23 cellular contexts compared by ENCODE assay signal in genomic region chr13:74193391-74193790, GRCh38. TPM values are rescaled to one million over a fixed set of nuclear protein-coding genes. Genes with fewer than 3 reads are reported as not detected.
DNase-seq lines count a peak whose midpoint lies in the region; ATAC-seq, FAIRE-seq and TF ChIP-seq lines count a peak whose summit lies in the region.
"Had no signal": no experiment of that assay in that cellular context is flagged by ENCODE, and none has a peak within 500 bp of the region (broad histone marks: within the 10 kb centered on the region; RNA-seq: fewer than 3 reads in every experiment).

No MANE protein-coding gene starts in this region.

- peak; percentile 57 for FAIRE-seq in endothelial cell of umbilical vein (lab: Jason Lieb, UNC)
- FAIRE-seq: GM12878, K562 had no signal

- peaks cover 8% of the 10 kb centered on the region for H3K4me1 ChIP-seq in CD4-positive, CD25-positive, alpha-beta regulatory T cell (ENCODE audit: control insufficient read depth, insufficient read depth, low read length, poor library complexity, severe bottlenecking)
- H3K4me1 ChIP-seq in endothelial cell of umbilical vein (ENCODE audit: control insufficient read depth, extremely low read depth, insufficient read depth, low read length) (peaks cover 19% of the 10 kb centered on the region), GM23248 (ENCODE audit: insufficient read depth) (peaks cover 12% of the 10 kb centered on the region)

- peaks cover 5% of the 10 kb centered on the region for H3K27me3 Mint-ChIP-seq in CD4-positive, CD25-positive, alpha-beta regulatory T cell
- no peaks in the 10 kb centered on the region for H3K27me3 Mint-ChIP-seq in T-cell
- H3K27me3 Mint-ChIP-seq in naive thymus-derived CD8-positive, alpha-beta T cell: peaks cover 0 to 1% (median 0%) of the 10 kb centered on the region in 5 donors
- H3K27me3 Mint-ChIP-seq: CD8-positive, alpha-beta memory T cell had no signal

- no peaks in the 10 kb centered on the region for H3K9me3 ChIP-seq in CD4-positive, CD25-positive, alpha-beta regulatory T cell (ENCODE audit: control insufficient read depth in 2 of 2, low read length in 2 of 2)
- H3K9me3 ChIP-seq in endothelial cell of umbilical vein (replicated peaks; ENCODE audit: control insufficient read depth, insufficient read depth, low read length): no peaks in the 10 kb centered on the region
- H3K9me3 ChIP-seq in GM23248 (ENCODE audit: low read depth): no peaks in the 10 kb centered on the region
- H3K9me3 ChIP-seq: BLaER1 treated with 17β-estradiol and CSF1 and Interleukin-3, amounts not matched to agents 10 nM and 100 nM had no signal

- dilution Hi-C loops in endothelial cell of umbilical vein (cut with MboI; ENCODE audit: extremely low pct_ligation_motif_present, low sequenced_read_pairs): no loop called here

- H3K27me3 ChIP-seq in CD4-positive, CD25-positive, alpha-beta regulatory T cell (ENCODE audit: control insufficient read depth, insufficient read depth, low read length): no peaks in the 10 kb centered on the region
- H3K27me3 ChIP-seq in endothelial cell of umbilical vein (ENCODE audit: control insufficient read depth in 2 of 2, insufficient read depth in 2 of 2, low read length in 2 of 2): no peaks in the 10 kb centered on the region
- H3K27me3 ChIP-seq in GM23248 (replicated peaks; ENCODE audit: insufficient read depth): no peaks in the 10 kb centered on the region
- H3K27me3 ChIP-seq: BLaER1 treated with 17β-estradiol and CSF1 and Interleukin-3, amounts not matched to agents 10 nM and 100 nM had no signal

- no peaks in the 10 kb centered on the region for H4K20me1 ChIP-seq in endothelial cell of umbilical vein (replicated peaks; ENCODE audit: control insufficient read depth, extremely low read depth, insufficient read depth, low read length)
- H4K20me1 ChIP-seq in GM23248 (ENCODE audit: insufficient read depth): no peaks in the 10 kb centered on the region
- H4K20me1 ChIP-seq: BLaER1 treated with 17β-estradiol and CSF1 and Interleukin-3, amounts not matched to agents 10 nM and 100 nM had no signal

- H3K4me2 ChIP-seq in endothelial cell of umbilical vein (ENCODE audit: insufficient read depth, low read length) (peak overlapping the region; percentile 82), GM23248 (ENCODE audit: unreplicated experiment) (no peak overlapping the region)
- H3K4me2 ChIP-seq: BLaER1 treated with 17β-estradiol and CSF1 and Interleukin-3, amounts not matched to agents 10 nM and 100 nM; GM23338 had no signal

- H3K79me2 ChIP-seq in endothelial cell of umbilical vein (ENCODE audit: control insufficient read depth, insufficient read depth, low read length): no peaks in the 10 kb centered on the region
- no peaks in the 10 kb centered on the region for H3K79me2 ChIP-seq in GM23248 (ENCODE audit: insufficient read depth)

- peak overlapping the region in 2 of 3 donors; percentile 5 to 15 for H3K27ac Mint-ChIP-seq in CD4-positive, CD25-positive, alpha-beta regulatory T cell
- peak overlapping the region; percentile 0 to 29 for H3K27ac Mint-ChIP-seq in T-cell
- H3K27ac Mint-ChIP-seq in naive thymus-derived CD8-positive, alpha-beta T cell: peak overlapping the region in 6 of 10 donors; percentile 19 to 39 (median 32)
- H3K27ac Mint-ChIP-seq: B cell; CD8-positive, alpha-beta memory T cell; GM23338; HFFc6 had no signal

- no peaks in the 10 kb centered on the region for H3K36me3 Mint-ChIP-seq in CD4-positive, CD25-positive, alpha-beta regulatory T cell
- H3K36me3 Mint-ChIP-seq in T-cell: no peaks in the 10 kb centered on the region
- no peaks in the 10 kb centered on the region for H3K36me3 Mint-ChIP-seq in naive thymus-derived CD8-positive, alpha-beta T cell
- H3K36me3 Mint-ChIP-seq: CD8-positive, alpha-beta memory T cell had no signal

- peaks cover 0 to 3% (median 0%) of the 10 kb centered on the region in 7 donors for H3K9me3 Mint-ChIP-seq in CD4-positive, CD25-positive, alpha-beta regulatory T cell
- no peaks in the 10 kb centered on the region for H3K9me3 Mint-ChIP-seq in T-cell
- no peaks in the 10 kb centered on the region for H3K9me3 Mint-ChIP-seq in naive thymus-derived CD8-positive, alpha-beta T cell
- H3K9me3 Mint-ChIP-seq: CD8-positive, alpha-beta memory T cell; GM23338; HFFc6 had no signal

- H3K27ac ChIP-seq in CD4-positive, CD25-positive, alpha-beta regulatory T cell (ENCODE audit: insufficient read depth, low read length, poor library complexity, severe bottlenecking): no peak overlapping the region
- peak overlapping the region; percentile 38 for H3K27ac ChIP-seq in endothelial cell of umbilical vein (ENCODE audit: insufficient read depth, low read depth, low read length)
- H3K27ac ChIP-seq in GM23248: no peak overlapping the region
- H3K27ac ChIP-seq: BLaER1 treated with 17β-estradiol and CSF1 and Interleukin-3, amounts not matched to agents 10 nM and 100 nM had no signal

- in situ Hi-C loops in GM23248 (cut with MboI): no loop called here

- H3F3A ChIP-seq in GM23248 (ENCODE audit: insufficient read depth): no peaks in the 10 kb centered on the region

- no peak for ATAC-seq in CD4-positive, CD25-positive, alpha-beta regulatory T cell (ENCODE audit: low read depth in 2 of 2)
- no peak for ATAC-seq in T-cell (replicated peaks in 1 of 4)
- no peak for ATAC-seq in naive thymus-derived CD8-positive, alpha-beta T cell
- ATAC-seq in GM18909 (IDR thresholded peaks at IDR 0.05; ENCODE audit: poor library complexity, unreplicated experiment): no peak
- ATAC-seq: GM12878, GM23338, HCT116, K562 had no signal

- no TSS peak for BruUV-seq in endothelial cell of umbilical vein (replicated peaks; lab: Mats Ljungman, UMichigan)

- POLR2A ChIA-PET in T-cell (lab: Charles Lee) (no interaction called here), endothelial cell of umbilical vein (lab: Charles Lee) (no interaction called here)
- POLR2A ChIA-PET in naive thymus-derived CD8-positive, alpha-beta T cell (lab: Charles Lee): no interaction called here

- H3K9me1 ChIP-seq in endothelial cell of umbilical vein (replicated peaks; ENCODE audit: control insufficient read depth, extremely low read depth, insufficient read depth, low read length): no peaks in the 10 kb centered on the region

- no peak overlapping the region for H3K9ac ChIP-seq in endothelial cell of umbilical vein (replicated peaks; ENCODE audit: extremely low read depth, insufficient read depth, low read length)
- H3K9ac ChIP-seq in GM23248: no peak overlapping the region
- H3K9ac ChIP-seq: BLaER1 treated with 17β-estradiol and CSF1 and Interleukin-3, amounts not matched to agents 10 nM and 100 nM had no signal

- H2AFZ ChIP-seq in endothelial cell of umbilical vein (ENCODE audit: low read depth, low read length): peak overlapping the region; percentile 85
- no peak overlapping the region for H2AFZ ChIP-seq in GM23248
- H2AFZ ChIP-seq: GM23338 had no signal

- WGBS in GM23248 (ENCODE audit: low coverage in 1 of 2, low lambda C conversion rate in 2 of 2, missing lambda C conversion rate in 2 of 2), 2 experiments: 96 to 100% methylated on average over 1 of the region's 1 CpG

- H3K4me1 Mint-ChIP-seq in CD4-positive, CD25-positive, alpha-beta regulatory T cell: peaks cover 9 to 31% (median 17%) of the 10 kb centered on the region in 4 donors
- peaks cover 33 to 39% (median 36%) of the 10 kb centered on the region in 3 donors for H3K4me1 Mint-ChIP-seq in T-cell
- peaks cover 17 to 39% (median 31%) of the 10 kb centered on the region in 4 donors for H3K4me1 Mint-ChIP-seq in naive thymus-derived CD8-positive, alpha-beta T cell
- H3K4me1 Mint-ChIP-seq: B cell, GM23338 had no signal

- no peak overlapping the region for H3K4me3 ChIP-seq in CD4-positive, CD25-positive, alpha-beta regulatory T cell (ENCODE audit: low read depth, low read length)
- no peak overlapping the region for H3K4me3 ChIP-seq in endothelial cell of umbilical vein (replicated peaks in 1 of 3; ENCODE audit: insufficient read depth in 1 of 3, low read depth in 1 of 3, low read length in 3 of 3)
- no peak overlapping the region for H3K4me3 ChIP-seq in GM23248
- H3K4me3 ChIP-seq: BLaER1 treated with 17β-estradiol and CSF1 and Interleukin-3, amounts not matched to agents 10 nM and 100 nM; GM12878; GM23338; K562 had no signal

- intact Hi-C loops in endothelial cell of umbilical vein (cut with micrococcal nuclease): loop anchor here (1.0 to 2.0 kb wide), 2 partner anchors 59 to 429 kb away; partner anchors contain the start of gene KLF12

- CTCF ChIA-PET in T-cell (lab: Charles Lee) (no interaction called here), endothelial cell of umbilical vein (lab: Charles Lee) (no interaction called here)

- no peak for TF ChIP-seq CTCF in endothelial cell of umbilical vein (IDR thresholded peaks at IDR 0.05; ENCODE audit: extremely low read depth in 1 of 2, insufficient read depth in 1 of 2, low read depth in 1 of 2, low read length in 2 of 2)

- TF ChIP-seq POLR2A in endothelial cell of umbilical vein (IDR thresholded peaks at IDR 0.05; ENCODE audit: low read depth, low read length): no peak

- no peaks in the 10 kb centered on the region for H3K36me3 ChIP-seq in CD4-positive, CD25-positive, alpha-beta regulatory T cell (ENCODE audit: control insufficient read depth, insufficient read depth, low read length)
- H3K36me3 ChIP-seq in endothelial cell of umbilical vein (ENCODE audit: control insufficient read depth in 2 of 2, extremely low read depth in 1 of 2, insufficient read depth in 2 of 2, low read length in 2 of 2) (no peaks in the 10 kb centered on the region), GM23248 (ENCODE audit: low read depth) (no peaks in the 10 kb centered on the region)
- H3K36me3 ChIP-seq: BLaER1 treated with 17β-estradiol and CSF1 and Interleukin-3, amounts not matched to agents 10 nM and 100 nM had no signal

- peak overlapping the region in 1 of 4 donors; percentile 5 for H3K4me3 Mint-ChIP-seq in CD4-positive, CD25-positive, alpha-beta regulatory T cell
- peak overlapping the region in 1 of 3 donors; percentile 5 for H3K4me3 Mint-ChIP-seq in T-cell
- peak overlapping the region in 5 of 10 donors; percentile 4 to 42 (median 21) for H3K4me3 Mint-ChIP-seq in naive thymus-derived CD8-positive, alpha-beta T cell
- H3K4me3 Mint-ChIP-seq: B cell; CD8-positive, alpha-beta memory T cell; GM23338; HFFc6 had no signal

- H3K9me2 ChIP-seq in GM23248 (ENCODE audit: insufficient read depth): no peaks in the 10 kb centered on the region

- DNase-seq in CD4-positive, CD25-positive, alpha-beta regulatory T cell: no peak
- DNase-seq in T-cell (no peak), endothelial cell of umbilical vein (ENCODE audit: low read depth, low spot score) (peak; percentile 94), NCI-H526 (lab: John Stamatoyannopoulos, UW) (no peak), GM23248 (no peak), NCI-H510A treated with DMSO at 0.1 percent for 48 hours (lab: John Stamatoyannopoulos, UW) (no peak)
- DNase-seq in naive thymus-derived CD8-positive, alpha-beta T cell: no peak
- DNase-seq: CD8-positive, alpha-beta memory T cell; COR-L47; DMS 273 treated with DMSO at 0.1 percent for 48 hours; DMS53; DND-41; EL; H7; HFFc6 had no signal

RNA-seq across cellular contexts. Expression of gene KLF12, which starts 59.2 kb away (rescaled TPM):
- 95.1 TPM for total RNA-seq in CD4-positive, CD25-positive, alpha-beta regulatory T cell
- 10 to 100 TPM; 18.7 to 28.9 (median 26.1) TPM for polyA plus RNA-seq in CD4-positive, CD25-positive, alpha-beta regulatory T cell
- total RNA-seq in T-cell: 100 to 1,000 TPM in 1 of 5 donors, 10 to 100 TPM in 4; 60.2 to 112 (median 64.7) TPM
- 25.9 and 26.0 TPM in 2 replicates for total RNA-seq in endothelial cell of umbilical vein
- polyA plus RNA-seq in endothelial cell of umbilical vein: 16.0 and 18.3 TPM in 2 replicates
- 7.0 and 8.9 TPM in 2 replicates for polyA plus RNA-seq in endothelial cell of umbilical vein (2011; cell fraction: cytosol; rRNA removed)
- polyA plus RNA-seq in endothelial cell of umbilical vein (2011; cell fraction: nucleus; rRNA removed): 31.3 and 31.9 TPM in 2 replicates
- 10.1 and 11.2 TPM in 2 replicates for polyA plus RNA-seq in endothelial cell of umbilical vein (2012)
- polyA minus RNA-seq in endothelial cell of umbilical vein: 161 and 176 TPM in 2 replicates
- 6.3 TPM for polyA minus RNA-seq in endothelial cell of umbilical vein (2011; cell fraction: cytosol; rRNA and poly(A)+ RNA removed)
- 179 and 248 TPM in 2 replicates for polyA minus RNA-seq in endothelial cell of umbilical vein (2011; cell fraction: nucleus; rRNA and poly(A)+ RNA removed)
- 10 to 100 TPM; 72.6 to 77.9 TPM for total RNA-seq in naive thymus-derived CD8-positive, alpha-beta T cell
- polyA plus RNA-seq in naive thymus-derived CD8-positive, alpha-beta T cell: 10 to 100 TPM; 19.8 to 29.6 (median 20.0) TPM
- total RNA-seq in GM23248 (2014; rRNA removed; shearing (Covaris generic)): 17.3 and 19.8 TPM in 2 replicates
- 12.2 and 12.8 TPM in 2 replicates for polyA plus RNA-seq in GM23248 (2016; fragmentation: Nextera tagmentation; extraction: Ambion mirVana)
- total RNA-seq: G401 had no signal
